8 cellular contexts compared by ENCODE assay signal in the genomic region with DNA sequence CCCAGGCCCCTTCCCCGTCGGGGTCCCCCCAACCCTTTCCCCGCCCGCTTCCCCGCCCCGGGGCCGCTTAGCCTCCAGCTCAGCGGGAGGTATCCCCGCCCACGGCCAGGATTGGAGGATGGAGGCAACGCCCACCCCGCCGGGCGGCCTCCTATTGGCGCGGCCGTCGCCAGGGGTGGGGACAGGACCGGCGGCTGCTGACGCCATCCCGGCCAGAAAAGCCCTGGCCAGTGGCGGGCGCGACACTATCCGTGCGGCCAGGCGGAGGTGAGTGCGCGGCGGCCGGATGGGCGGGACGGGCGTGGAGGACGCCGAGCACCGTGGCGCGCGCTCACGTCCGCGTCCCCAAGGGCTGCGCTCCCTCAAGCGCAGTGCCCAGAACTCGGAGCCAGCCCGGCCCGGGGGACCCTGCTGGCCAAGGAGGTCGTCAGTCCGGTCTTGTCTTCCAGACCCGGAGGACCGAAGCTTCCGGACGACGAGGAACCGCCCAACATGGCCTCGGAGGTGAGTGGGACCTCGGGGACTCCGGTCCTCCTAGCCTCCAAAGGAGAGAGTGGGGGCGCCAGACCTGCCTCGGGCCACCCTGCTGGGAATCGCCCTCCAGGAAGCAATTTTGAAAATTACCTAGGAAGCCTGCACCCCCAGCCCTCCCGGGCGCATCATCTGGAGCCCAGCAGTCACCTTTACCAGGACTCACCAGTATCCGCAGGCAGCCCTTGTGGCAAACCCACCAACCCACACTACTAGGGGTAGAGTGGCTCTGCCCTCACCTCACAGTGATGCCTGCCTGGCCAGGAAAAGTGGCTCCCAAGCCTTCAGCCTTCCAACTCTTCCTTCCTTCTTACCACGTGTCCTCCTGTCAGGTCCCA. TPM values are rescaled to one million over a fixed set of nuclear protein-coding genes. Genes with fewer than 3 reads are reported as not detected.
DNase-seq lines count a peak whose midpoint lies in the region; ATAC-seq and TF ChIP-seq lines count a peak whose summit lies in the region.

A gene (plus strand): TSS at position 230 of the 869 bp plus-strand sequence. CDS start 263 bp downstream, at position 493.

- TF ChIP-seq POLR2A in IMR-90 (IDR thresholded peaks at IDR 0.05; ENCODE audit: low read depth, low read length) (peak; percentile 87), erythroblast (IDR thresholded peaks at IDR 0.05; ENCODE audit: low read length) (peak; percentile 86)

- peak within 1 kb of the TSS; percentile 80 for H2BK5ac ChIP-seq in IMR-90 (ENCODE audit: low read depth, low read length, poor library complexity, severe bottlenecking)

- peak within 1 kb of the TSS; percentile 52 for H2AK5ac ChIP-seq in IMR-90 (ENCODE audit: low read depth, low read length)

- no peaks in the 10 kb centered on the region for H3K27me3 Mint-ChIP-seq in activated T-cell treated with anti-CD3 and anti-CD28 coated beads, Interleukin-2, amount 50 U/mL, for 24 hours

- peak within 1 kb of the TSS; percentile 20; the same call in 1 of the 2 replicates for H2BK20ac ChIP-seq in IMR-90 (ENCODE audit: low read depth, low read length)

- H3K27ac Mint-ChIP-seq in activated T-cell treated with anti-CD3 and anti-CD28 coated beads, Interleukin-2, amount 50 U/mL, for 24 hours, result peak within 1 kb of the TSS; percentile 38

- in situ Hi-C loops in IMR-90 (cut with MboI; ENCODE audit: low sequenced_read_pairs), result no loop called here

- peak within 1 kb of the TSS; percentile 85; the same call in 1 of the 3 replicates for H2BK15ac ChIP-seq in IMR-90 (ENCODE audit: low read depth, low read length)

- peak within 1 kb of the TSS; percentile 93; a peak in 3 of 4 replicates for H4K8ac ChIP-seq in IMR-90 (ENCODE audit: low read depth in 2 of 2, low read length in 2 of 2)

- H3K9ac ChIP-seq in IMR-90 (ENCODE audit: low read depth, low read length) (peak within 1 kb of the TSS; percentile 74), PC-3 (ENCODE audit: low read length) (peak within 1 kb of the TSS; percentile 85), mucosa of stomach (ENCODE audit: low read length) (peak within 1 kb of the TSS; percentile 87)

- H2BK120ac ChIP-seq in IMR-90 (ENCODE audit: low read depth, low read length), result peak within 1 kb of the TSS; percentile 87; the same call in 1 of the 2 replicates

- ATAC-seq in GM21528 (IDR thresholded peaks at IDR 0.05; ENCODE audit: low FRiP score, unreplicated experiment) (peak; percentile 98), IMR-90 (ENCODE audit: low read depth) (peak; percentile 100), PC-3 (peak; percentile 99)

- H3K4ac ChIP-seq in IMR-90 (ENCODE audit: low read depth, low read length), result peak within 1 kb of the TSS; percentile 82

- no peaks in the 10 kb centered on the region for H4K20me1 ChIP-seq in IMR-90 (ENCODE audit: insufficient read depth, low read length)
- no peaks in the 10 kb centered on the region for H4K20me1 ChIP-seq in PC-3 (ENCODE audit: low read length)

- H3K56ac ChIP-seq in IMR-90 (ENCODE audit: extremely low read depth, insufficient read depth, low read length), result 0 out of 2 replicates have a peak within 1 kb of the TSS, but pooled peaks have one; percentile 32

- peak within 1 kb of the TSS; percentile 72; the same call in 1 of the 2 replicates for H4K5ac ChIP-seq in IMR-90 (ENCODE audit: low read depth, low read length)

- H3K4me3 ChIP-seq in IMR-90 (ENCODE audit: insufficient read depth, low read depth, low read length) (peak within 1 kb of the TSS; percentile 95), PC-3 (ENCODE audit: low read length) (peak within 1 kb of the TSS; percentile 96), mucosa of stomach (ENCODE audit: low read length) (peak within 1 kb of the TSS; percentile 56)

- H4K91ac ChIP-seq in IMR-90 (ENCODE audit: insufficient read depth, low read depth, low read length), result peak within 1 kb of the TSS; percentile 54

- no peaks in the 10 kb centered on the region for H3K9me3 Mint-ChIP-seq in activated T-cell treated with anti-CD3 and anti-CD28 coated beads, Interleukin-2, amount 50 U/mL, for 24 hours

- peak within 1 kb of the TSS; percentile 95 for H2AK9ac ChIP-seq in IMR-90 (replicated peaks; ENCODE audit: low read depth, low read length, poor library complexity)

- H3K9me1 ChIP-seq in IMR-90 (ENCODE audit: insufficient read depth, low read length), result peaks cover 4% of the 10 kb centered on the region

- peak within 1 kb of the TSS; percentile 22 for H3K18ac ChIP-seq in IMR-90 (ENCODE audit: low read depth, low read length)

- POLR2A ChIA-PET in IMR-90 (lab: Charles Lee; ENCODE audit: unreplicated experiment) (interaction anchor here (1.0 kb wide), 1 partner anchor 8 kb away, joined by 3 read pairs; no protein-coding TSS in a partner anchor), PC-3 (lab: Charles Lee; ENCODE audit: unreplicated experiment) (interaction anchor here (0.6 to 0.7 kb wide), 2 partner anchors 12 to 237 kb away, joined by 4 to 5 read pairs; no protein-coding TSS in a partner anchor)

- peak within 1 kb of the TSS; percentile 81 for H3K4me3 Mint-ChIP-seq in activated T-cell treated with anti-CD3 and anti-CD28 coated beads, Interleukin-2, amount 50 U/mL, for 24 hours

- H3K4me2 ChIP-seq in IMR-90 (ENCODE audit: low read depth, low read length) (peak within 1 kb of the TSS; percentile 97), PC-3 (ENCODE audit: low read length) (peak within 1 kb of the TSS; percentile 98)

- CTCF ChIA-PET in IMR-90 (lab: Yijun Ruan, JAX), result no interaction called here
- CTCF ChIA-PET in PC-3 (lab: Charles Lee), result interaction anchor here (0.6 to 1.1 kb wide), 3 partner anchors 45 to 304 kb away, joined by 4 to 13 read pairs (median 8); no protein-coding TSS in a partner anchor

- H2AFZ ChIP-seq in IMR-90 (replicated peaks; ENCODE audit: low read length, poor library complexity) (peak within 1 kb of the TSS; percentile 99), PC-3 (ENCODE audit: low read length) (peak within 1 kb of the TSS; percentile 89)

- H3K27ac ChIP-seq in IMR-90 (ENCODE audit: insufficient read depth, low read length) (peak within 1 kb of the TSS; percentile 69), PC-3 (ENCODE audit: low read length) (no peak within 1 kb of the TSS)

- WGBS in IMR-90 (ENCODE audit: extremely low coverage in 2 of 2, insufficient read length in 1 of 2), 2 experiments, result 0% methylated on average over 45 of the region's 67 CpGs; no CpG with 5 or more reads in 1 of the 2 experiments

- H3K9me3 ChIP-seq in IMR-90 (ENCODE audit: control insufficient read depth, insufficient read depth, low read length), result no peaks in the 10 kb centered on the region
- no peaks in the 10 kb centered on the region for H3K9me3 ChIP-seq in PC-3 (ENCODE audit: low read length)
- no peaks in the 10 kb centered on the region for H3K9me3 ChIP-seq in mucosa of stomach (ENCODE audit: control insufficient read depth, low read length)

- peaks cover 7% of the 10 kb centered on the region for H3K4me1 ChIP-seq in IMR-90 (ENCODE audit: control insufficient read depth, insufficient read depth, low read length)
- peaks cover 10% of the 10 kb centered on the region; the same call in 1 of the 2 replicates for H3K4me1 ChIP-seq in PC-3 (ENCODE audit: insufficient read depth, low read length)
- H3K4me1 ChIP-seq in mucosa of stomach (ENCODE audit: control insufficient read depth, insufficient read depth, low read length), result peaks cover 14% of the 10 kb centered on the region

- DNase-seq in DMS114 treated with DMSO at 0.1 percent for 48 hours (lab: John Stamatoyannopoulos, UW; ENCODE audit: unreplicated experiment), result peak; percentile 68
- peak; percentile 86 for DNase-seq in IMR-90
- DNase-seq in PC-3, result peak; percentile 94
- peak; percentile 93 for DNase-seq in activated T-cell treated with anti-CD3 and anti-CD28 coated beads, Interleukin-2, amount 50 U/mL, for 24 hours
- peak; percentile 95 for DNase-seq in erythroblast (lab: John Stamatoyannopoulos, UW)
- peak; percentile 94 for DNase-seq in stimulated activated CD8-positive, alpha-beta memory T cell treated with anti-CD3 and anti-CD28 coated beads, Interleukin-4, amount 100 ng/mL, for 48 hours

- H3K4me1 Mint-ChIP-seq in activated T-cell treated with anti-CD3 and anti-CD28 coated beads, Interleukin-2, amount 50 U/mL, for 24 hours (ENCODE audit: low read depth), result peaks cover 16% of the 10 kb centered on the region

- peak within 1 kb of the TSS; percentile 94 for H3K14ac ChIP-seq in IMR-90 (replicated peaks; ENCODE audit: low read depth, low read length)

- H3K9me2 ChIP-seq in PC-3 (replicated peaks; ENCODE audit: low read length), result no peaks in the 10 kb centered on the region

- TF ChIP-seq RAD21 in IMR-90 (IDR thresholded peaks at IDR 0.05; ENCODE audit: low read length), result peak; percentile 20; the same call in 1 of the 2 replicates

- H3K27me3 ChIP-seq in IMR-90 (ENCODE audit: control insufficient read depth, insufficient read depth, low read length) (no peaks in the 10 kb centered on the region), PC-3 (ENCODE audit: low read length) (no peaks in the 10 kb centered on the region), mucosa of stomach (ENCODE audit: control insufficient read depth, insufficient read depth, low read length) (no peaks in the 10 kb centered on the region)

- BruUV-seq in IMR-90 (replicated peaks; lab: Mats Ljungman, UMichigan) (TSS peak; percentile 75), PC-3 (replicated peaks; lab: Mats Ljungman, UMichigan) (TSS peak; percentile 70)

- peaks cover 17 to 32% of the 10 kb centered on the region in 2 experiments for H3K79me1 ChIP-seq in IMR-90 (ENCODE audit: low read depth in 1 of 2, low read length in 2 of 2)

- H3F3A ChIP-seq in PC-3 (ENCODE audit: low read length, unreplicated experiment), result no peaks in the 10 kb centered on the region

- peak within 1 kb of the TSS; percentile 81 for H3K23ac ChIP-seq in IMR-90 (ENCODE audit: low read depth, low read length)

- dilution Hi-C loops in IMR-90 (cut with HindIII; ENCODE audit: low sequenced_read_pairs, unreplicated experiment), result no loop called here

- H3K36me3 ChIP-seq in IMR-90 (ENCODE audit: control insufficient read depth, insufficient read depth, low read length) (peaks cover 5% of the 10 kb centered on the region; the same call in 1 of the 2 replicates), PC-3 (ENCODE audit: low read depth, low read length) (no peaks in the 10 kb centered on the region), mucosa of stomach (ENCODE audit: control insufficient read depth, insufficient read depth, low read length) (no peaks in the 10 kb centered on the region)

- H3K79me2 ChIP-seq in PC-3 (ENCODE audit: low read length), result peaks cover 15% of the 10 kb centered on the region

- peaks cover 5% of the 10 kb centered on the region for H3K36me3 Mint-ChIP-seq in activated T-cell treated with anti-CD3 and anti-CD28 coated beads, Interleukin-2, amount 50 U/mL, for 24 hours (ENCODE audit: low read depth)

- TF ChIP-seq CTCF in IMR-90 (conservative IDR thresholded peaks at IDR 0.05; ENCODE audit: low read depth, low read length) (no peak), PC-3 (conservative IDR thresholded peaks at IDR 0.05; ENCODE audit: low read depth, low read length) (no peak)

- intact Hi-C loops in IMR-90 (cut with micrococcal nuclease) (no loop called here), PC-3 (cut with micrococcal nuclease) (loop anchor here (5.0 kb wide), 1 partner anchor 44 kb away; no protein-coding TSS in a partner anchor)

RNA-seq across cellular contexts. Expression of the gene that starts here (rescaled TPM):
- total RNA-seq in IMR-90 (2012; rRNA removed) (42.8 and 50.0 TPM in 2 replicates), PC-3 (2014; rRNA removed) (55.9 and 69.0 TPM in 2 replicates)
- 49.0 and 49.7 TPM in 2 replicates for polyA plus RNA-seq in IMR-90 (2012; rRNA removed)
- 41.3 and 45.5 TPM in 2 replicates for polyA plus RNA-seq in IMR-90 (2012; cell fraction: cytosol; rRNA removed)
- 95.3 and 201 TPM in 2 replicates for polyA plus RNA-seq in IMR-90 (2012; cell fraction: nucleus; rRNA removed; ENCODE audit: low replicate concordance)
